ENCODE assay signal across 25 cellular contexts in the genomic region with DNA sequence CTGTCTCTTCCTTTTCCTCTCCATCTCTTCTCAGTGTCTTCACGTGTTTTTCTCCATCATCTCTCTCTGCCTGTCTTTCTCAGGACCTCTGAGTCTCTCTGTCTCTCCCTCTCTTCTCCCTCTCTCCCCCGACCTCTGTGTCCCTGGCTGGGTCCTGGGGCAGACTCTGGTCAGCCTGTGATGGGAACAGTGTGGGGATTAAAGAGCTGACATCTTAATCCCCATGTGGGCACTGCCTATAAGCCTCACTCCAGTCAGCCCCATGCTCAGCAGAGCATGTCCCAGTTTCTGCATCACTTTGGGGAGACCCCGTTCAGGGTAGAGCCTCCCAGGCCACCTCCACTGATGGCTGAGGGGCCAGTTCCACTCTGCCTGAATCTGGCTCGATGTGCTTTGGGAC. TPM values are rescaled to one million over a fixed set of nuclear protein-coding genes. Genes with fewer than 3 reads are reported as not detected.
A peak's percentile ranks its signal among the peaks of the same experiment; 100 is the strongest.
DNase-seq lines count a peak whose midpoint lies in the region; ATAC-seq, FAIRE-seq and TF ChIP-seq lines count a peak whose summit lies in the region.
"Had no signal": no experiment of that assay in that cellular context is flagged by ENCODE, and none has a peak within 500 bp of the region (broad histone marks: within the 10 kb centered on the region; RNA-seq: fewer than 3 reads in every experiment).

No MANE protein-coding gene starts in this region.

- TF ChIP-seq POLR2A in GM12878 (IDR thresholded peaks at IDR 0.05; ENCODE audit: low read depth, low read length) (no peak), lower leg skin (IDR thresholded peaks at IDR 0.05) (no peak)

- H3K4me2 ChIP-seq in GM12878 (ENCODE audit: control insufficient read depth, insufficient read depth): no peak overlapping the region
- H3K4me2 ChIP-seq: BLaER1 treated with 17β-estradiol and CSF1 and Interleukin-3, amounts not matched to agents 10 nM and 100 nM; KMS-11 had no signal

- no peaks in the 10 kb centered on the region for H3K36me3 ChIP-seq in GM12878 (ENCODE audit: control insufficient read depth in 2 of 2, insufficient read depth in 2 of 2, low read length in 1 of 2)

- peaks cover 10% of the 10 kb centered on the region for H3K4me1 ChIP-seq in GM12878 (ENCODE audit: control insufficient read depth, insufficient read depth, low read length)

- no peaks in the 10 kb centered on the region for H3K9me3 ChIP-seq in GM12878 (replicated peaks; ENCODE audit: control insufficient read depth, insufficient read depth, low read length)
- H3K9me3 ChIP-seq: BLaER1 treated with 17β-estradiol and CSF1 and Interleukin-3, amounts not matched to agents 10 nM and 100 nM had no signal

- intact Hi-C loops in GM12878 (cut with micrococcal nuclease; ENCODE audit: unreplicated experiment) (no loop called here), lower leg skin (cut with DNase I; ENCODE audit: low total_unique reads) (no loop called here)

- H3K27me3 Mint-ChIP-seq in activated naive CD8-positive, alpha-beta T cell treated with anti-CD3 and anti-CD28 coated beads, Interleukin-2, amount 10 ng/mL, durations not matched to agents 7 days and 5 days: peaks cover 24% of the 10 kb centered on the region
- H3K27me3 Mint-ChIP-seq in activated naive CD8-positive, alpha-beta T cell treated with anti-CD3 and anti-CD28 coated beads for 36 hours: peaks cover 4% of the 10 kb centered on the region
- H3K27me3 Mint-ChIP-seq in nephron (ENCODE audit: low read depth): peaks cover 11% of the 10 kb centered on the region
- no peaks in the 10 kb centered on the region for H3K27me3 Mint-ChIP-seq in stimulated activated memory B cell treated with anti-CD40 and anti-IgM and Interleukin-4, amounts not matched to agents 10 μg/mL and 1 μg/mL and 100 μg/mL, for 72 hours

- no TSS peak for BruUV-seq in GM12878 (replicated peaks; lab: Mats Ljungman, UMichigan)

- H3K79me2 ChIP-seq in GM12878 (ENCODE audit: control insufficient read depth, insufficient read depth, low read length): no peaks in the 10 kb centered on the region

- WGBS in GM12878 (ENCODE audit: insufficient coverage, insufficient replicate concordance, low lambda C conversion rate, missing lambda C conversion rate): 9% methylated on average over 4 of the region's 4 CpGs
- WGBS in lower leg skin, 2 donors: 80 to 83% methylated on average over 4 of the region's 4 CpGs

- no peak overlapping the region for H3K4me3 ChIP-seq in GM12878
- no peak overlapping the region for H3K4me3 ChIP-seq in lower leg skin (ENCODE audit: low read depth, poor library complexity, severe bottlenecking)
- H3K4me3 ChIP-seq: BLaER1 treated with 17β-estradiol and CSF1 and Interleukin-3, amounts not matched to agents 10 nM and 100 nM had no signal

- in situ Hi-C loops in GM12878 (cut with MboI): no loop called here

- POLR2A ChIA-PET in activated naive CD8-positive, alpha-beta T cell treated with anti-CD3 and anti-CD28 coated beads, Interleukin-2, amount 10 ng/mL, durations not matched to agents 7 days and 5 days (lab: Charles Lee): interaction anchor here (0.7 kb wide), 1 partner anchor 37 kb away, joined by 3 read pairs; the partner anchor contains the start of gene RAB4B
- POLR2A ChIA-PET in GM12878 (lab: Charles Lee): interaction anchor here (0.9 kb wide), 1 partner anchor 154 kb away, joined by 3 read pairs; no protein-coding TSS in a partner anchor

- no peak for ATAC-seq in activated naive CD8-positive, alpha-beta T cell treated with anti-CD3 and anti-CD28 coated beads, Interleukin-2, amount 10 ng/mL, durations not matched to agents 7 days and 5 days (ENCODE audit: low read depth)
- ATAC-seq in GM12878 (no peak), GM21825 (IDR thresholded peaks at IDR 0.05; ENCODE audit: unreplicated experiment) (no peak)
- ATAC-seq in stimulated activated memory B cell treated with anti-CD40 and anti-IgM and Interleukin-4, amounts not matched to agents 10 μg/mL and 1 μg/mL and 100 μg/mL, for 72 hours: no peak
- ATAC-seq: Right ventricle myocardium inferior had no signal

- DNase-seq in activated naive CD8-positive, alpha-beta T cell treated with anti-CD3 and anti-CD28 coated beads, Interleukin-2, amount 10 ng/mL, durations not matched to agents 7 days and 5 days: peak; percentile 23
- no peak for DNase-seq in activated naive CD8-positive, alpha-beta T cell treated with anti-CD3 and anti-CD28 coated beads for 36 hours
- no peak for DNase-seq in GM12878 (ENCODE audit: low read depth, low spot score)
- DNase-seq in NCI-H1417 (lab: John Stamatoyannopoulos, UW): no peak
- DNase-seq in lower leg skin (ENCODE audit: low spot score in 2 of 2): no peak
- DNase-seq: Calu3; CD8-positive, alpha-beta memory T cell; DMS153; GOT3; IMR-90; NCI-H1092 treated with DMSO at 0.1 percent for 48 hours; NCI-H2029 treated with DMSO at 0.1 percent for 48 hours; NCI-H226; NCI-H774; OCI-M1 had no signal

- no peak for TF ChIP-seq RAD21 in GM12878 (IDR thresholded peaks at IDR 0.05; ENCODE audit: insufficient read depth, low read depth, low read length)

- H3K4me1 Mint-ChIP-seq in activated naive CD8-positive, alpha-beta T cell treated with anti-CD3 and anti-CD28 coated beads, Interleukin-2, amount 10 ng/mL, durations not matched to agents 7 days and 5 days: peaks cover 29% of the 10 kb centered on the region
- H3K4me1 Mint-ChIP-seq in activated naive CD8-positive, alpha-beta T cell treated with anti-CD3 and anti-CD28 coated beads for 36 hours: peaks cover 30% of the 10 kb centered on the region
- peaks cover 51% of the 10 kb centered on the region for H3K4me1 Mint-ChIP-seq in nephron
- peaks cover 54% of the 10 kb centered on the region for H3K4me1 Mint-ChIP-seq in stimulated activated memory B cell treated with anti-CD40 and anti-IgM and Interleukin-4, amounts not matched to agents 10 μg/mL and 1 μg/mL and 100 μg/mL, for 72 hours

- H3K36me3 Mint-ChIP-seq in activated naive CD8-positive, alpha-beta T cell treated with anti-CD3 and anti-CD28 coated beads, Interleukin-2, amount 10 ng/mL, durations not matched to agents 7 days and 5 days: peaks cover 3% of the 10 kb centered on the region
- H3K36me3 Mint-ChIP-seq in activated naive CD8-positive, alpha-beta T cell treated with anti-CD3 and anti-CD28 coated beads for 36 hours: no peaks in the 10 kb centered on the region
- peaks cover 6% of the 10 kb centered on the region for H3K36me3 Mint-ChIP-seq in nephron (ENCODE audit: low read depth)
- peaks cover 4% of the 10 kb centered on the region for H3K36me3 Mint-ChIP-seq in stimulated activated memory B cell treated with anti-CD40 and anti-IgM and Interleukin-4, amounts not matched to agents 10 μg/mL and 1 μg/mL and 100 μg/mL, for 72 hours

- no peak overlapping the region for H3K9ac ChIP-seq in GM12878 (ENCODE audit: control insufficient read depth, insufficient read depth, low read length)
- H3K9ac ChIP-seq: BLaER1 treated with 17β-estradiol and CSF1 and Interleukin-3, amounts not matched to agents 10 nM and 100 nM; KMS-11 had no signal

- H3K9me3 Mint-ChIP-seq in activated naive CD8-positive, alpha-beta T cell treated with anti-CD3 and anti-CD28 coated beads, Interleukin-2, amount 10 ng/mL, durations not matched to agents 7 days and 5 days: no peaks in the 10 kb centered on the region
- H3K9me3 Mint-ChIP-seq in activated naive CD8-positive, alpha-beta T cell treated with anti-CD3 and anti-CD28 coated beads for 36 hours: no peaks in the 10 kb centered on the region
- H3K9me3 Mint-ChIP-seq in nephron: no peaks in the 10 kb centered on the region
- no peaks in the 10 kb centered on the region for H3K9me3 Mint-ChIP-seq in stimulated activated memory B cell treated with anti-CD40 and anti-IgM and Interleukin-4, amounts not matched to agents 10 μg/mL and 1 μg/mL and 100 μg/mL, for 72 hours
- H3K9me3 Mint-ChIP-seq: CD8-positive, alpha-beta memory T cell had no signal

- no peak for FAIRE-seq in GM12878 (lab: Jason Lieb, UNC)
- FAIRE-seq: GM12892, GM18507 had no signal

- TF ChIP-seq EP300 in GM12878 (IDR thresholded peaks at IDR 0.05; ENCODE audit: borderline replicate concordance in 1 of 2, control insufficient read depth in 1 of 2, low read depth in 2 of 2, low read length in 2 of 2): no peak

- H3K4me3 Mint-ChIP-seq in activated naive CD8-positive, alpha-beta T cell treated with anti-CD3 and anti-CD28 coated beads, Interleukin-2, amount 10 ng/mL, durations not matched to agents 7 days and 5 days: no peak overlapping the region
- no peak overlapping the region for H3K4me3 Mint-ChIP-seq in activated naive CD8-positive, alpha-beta T cell treated with anti-CD3 and anti-CD28 coated beads for 36 hours
- peak overlapping the region; percentile 3 to 21 (median 16) for H3K4me3 Mint-ChIP-seq in nephron
- H3K4me3 Mint-ChIP-seq in stimulated activated memory B cell treated with anti-CD40 and anti-IgM and Interleukin-4, amounts not matched to agents 10 μg/mL and 1 μg/mL and 100 μg/mL, for 72 hours: no peak overlapping the region

- H3K27ac Mint-ChIP-seq in activated naive CD8-positive, alpha-beta T cell treated with anti-CD3 and anti-CD28 coated beads, Interleukin-2, amount 10 ng/mL, durations not matched to agents 7 days and 5 days: no peak overlapping the region
- H3K27ac Mint-ChIP-seq in activated naive CD8-positive, alpha-beta T cell treated with anti-CD3 and anti-CD28 coated beads for 36 hours: no peak overlapping the region
- peak overlapping the region; percentile 24 to 76 (median 40) for H3K27ac Mint-ChIP-seq in nephron
- H3K27ac Mint-ChIP-seq in stimulated activated memory B cell treated with anti-CD40 and anti-IgM and Interleukin-4, amounts not matched to agents 10 μg/mL and 1 μg/mL and 100 μg/mL, for 72 hours: peak overlapping the region; percentile 1

- no peaks in the 10 kb centered on the region for H4K20me1 ChIP-seq in GM12878 (ENCODE audit: control insufficient read depth, insufficient read depth)

- H3K27me3 ChIP-seq in GM12878 (replicated peaks in 1 of 2; ENCODE audit: control insufficient read depth in 2 of 2, insufficient read depth in 2 of 2, low read length in 1 of 2): no peaks in the 10 kb centered on the region

- RAD21 ChIA-PET in GM12878 (lab: Charles Lee; ENCODE audit: unreplicated experiment): no interaction called here

- CTCF ChIA-PET in GM12878 (lab: Yijun Ruan, JAX): interaction anchor here (1.1 kb wide), 1 partner anchor 65 kb away, joined by 3 read pairs; no protein-coding TSS in a partner anchor

- no peak overlapping the region for H3K27ac ChIP-seq in GM12878 (ENCODE audit: control insufficient read depth, insufficient read depth)
- H3K27ac ChIP-seq: 22Rv1; BLaER1 treated with 17β-estradiol and CSF1 and Interleukin-3, amounts not matched to agents 10 nM and 100 nM; KMS-11 had no signal

- TF ChIP-seq CTCF in GM12878 (IDR thresholded peaks at IDR 0.05 in 2 of 3, conservative IDR thresholded peaks at IDR 0.05 in 1 of 3; ENCODE audit: control insufficient read depth in 2 of 3, extremely low read depth in 1 of 3, insufficient read depth in 1 of 3, low read depth in 3 of 3, low read length in 3 of 3): no peak
- no peak for TF ChIP-seq CTCF in nephron (IDR thresholded peaks at IDR 0.05; ENCODE audit: unreplicated experiment in 3 of 3)
- TF ChIP-seq CTCF in lower leg skin (IDR thresholded peaks at IDR 0.05): no peak

- no peak overlapping the region for H2AFZ ChIP-seq in GM12878 (ENCODE audit: control insufficient read depth, low read depth, low read length)

- SMC1A ChIA-PET in GM12878 (lab: Charles Lee; ENCODE audit: uncharacterized antibody, unreplicated experiment): no interaction called here

RNA-seq across cellular contexts. Expression of gene EGLN2, which starts 16.2 kb away (rescaled TPM):
- total RNA-seq in activated naive CD8-positive, alpha-beta T cell treated with anti-CD3 and anti-CD28 coated beads, Interleukin-2, amount 10 ng/mL, durations not matched to agents 7 days and 5 days: 100 to 1,000 TPM; 158 to 159 TPM
- total RNA-seq in activated naive CD8-positive, alpha-beta T cell treated with anti-CD3 and anti-CD28 coated beads for 36 hours: 100 to 1,000 TPM in 1 of 2 experiments, 10 to 100 TPM in 1; 97.2 to 100 TPM
- 57.7 and 67.3 TPM in 2 replicates for total RNA-seq in GM12878 (2013; cell fraction: nucleolus; rRNA removed)
- total RNA-seq in GM12878 (2014; rRNA removed) (80.9 and 91.8 TPM in 2 replicates), GM12878 (2014; rRNA removed; fragmentation: Illumina TruSeq; extraction: Trizol) (57.7 and 62.5 TPM in 2 replicates), GM12878 (2021) (89.3 and 90.9 TPM in 2 replicates), lower leg skin (10 to 100 TPM; 34.4 to 52.8 (median 45.1) TPM)
- polyA plus RNA-seq in GM12878 (2011; ENCODE audit: low read depth): 21.1 TPM
- polyA plus RNA-seq in GM12878 (2011; rRNA removed) (20.1 and 35.1 TPM in 2 replicates), GM12878 (2014; fragmentation: Illumina TruSeq; extraction: Trizol) (20.3 and 49.6 TPM in 2 replicates), GM12878 (2014; fragmentation: Nextera tagmentation; extraction: Ambion mirVana) (10 to 100 TPM in 1 of 2 experiments, 1 to 10 TPM in 1; 8.6 to 34.9 TPM), GM12878 (2014; rRNA removed) (88.6 and 94.4 TPM in 2 replicates), GM12878 (2016; fragmentation: Nextera tagmentation; extraction: Ambion mirVana) (10 to 100 TPM; 71.1 to 93.0 TPM)
- 50.5 and 76.9 TPM in 2 replicates for polyA plus RNA-seq in GM12878 (2011; cell fraction: cytosol; rRNA removed)
- 87.9 and 107 TPM in 2 replicates for polyA plus RNA-seq in GM12878 (2011; cell fraction: nucleus; rRNA removed)
- polyA plus RNA-seq in GM12878 (2012): 47.4 and 50.4 TPM in 2 replicates
- polyA minus RNA-seq in GM12878 (2011; rRNA and poly(A)+ RNA removed): 28.0 and 58.9 TPM in 2 replicates
- 25.8 and 29.5 TPM in 2 replicates for polyA minus RNA-seq in GM12878 (2011; cell fraction: cytosol; rRNA and poly(A)+ RNA removed)
- 23.2 and 46.2 TPM in 2 replicates for polyA minus RNA-seq in GM12878 (2011; cell fraction: nucleus; rRNA and poly(A)+ RNA removed)

RNA-seq across cellular contexts. Expression of gene CYP2A6, which starts 35.0 kb away (rescaled TPM):
- under 1 TPM; 0.28 to 0.55 TPM for total RNA-seq in activated naive CD8-positive, alpha-beta T cell treated with anti-CD3 and anti-CD28 coated beads, Interleukin-2, amount 10 ng/mL, durations not matched to agents 7 days and 5 days
- total RNA-seq in activated naive CD8-positive, alpha-beta T cell treated with anti-CD3 and anti-CD28 coated beads for 36 hours: under 1 TPM in 1 of 2 experiments, not detected in 1; 0.27 TPM
- not detected in 2 replicates for total RNA-seq in GM12878 (2013; cell fraction: nucleolus; rRNA removed)
- total RNA-seq in GM12878 (2014; rRNA removed): not detected in 2 replicates
- not detected in 2 replicates for total RNA-seq in GM12878 (2014; rRNA removed; fragmentation: Illumina TruSeq; extraction: Trizol)
- total RNA-seq in GM12878 (2021): 0.58 and 0.97 TPM in 2 replicates
- polyA plus RNA-seq in GM12878 (2011; ENCODE audit: low read depth): not detected
- polyA plus RNA-seq in GM12878 (2011; rRNA removed): not detected in 2 replicates
- polyA plus RNA-seq in GM12878 (2011; cell fraction: cytosol; rRNA removed): not detected in 2 replicates
- not detected in 2 replicates for polyA plus RNA-seq in GM12878 (2011; cell fraction: nucleus; rRNA removed)
- not detected in 2 replicates for polyA plus RNA-seq in GM12878 (2012)
- polyA plus RNA-seq in GM12878 (2014; fragmentation: Illumina TruSeq; extraction: Trizol): not detected in 2 replicates
- not detected for polyA plus RNA-seq in GM12878 (2014; fragmentation: Nextera tagmentation; extraction: Ambion mirVana)
- polyA plus RNA-seq in GM12878 (2014; rRNA removed): not detected in 2 replicates
- not detected for polyA plus RNA-seq in GM12878 (2016; fragmentation: Nextera tagmentation; extraction: Ambion mirVana)
- polyA minus RNA-seq in GM12878 (2011; rRNA and poly(A)+ RNA removed): not detected in 2 replicates
- not detected in 2 replicates for polyA minus RNA-seq in GM12878 (2011; cell fraction: cytosol; rRNA and poly(A)+ RNA removed)
- polyA minus RNA-seq in GM12878 (2011; cell fraction: nucleus; rRNA and poly(A)+ RNA removed): not detected in 2 replicates
- total RNA-seq in lower leg skin: not detected
- total RNA-seq: Calu3; CD8-positive, alpha-beta memory T cell; G401; IMR-90; Right ventricle myocardium inferior had no signal
- polyA plus RNA-seq: CD8-positive, alpha-beta memory T cell; IMR-90 had no signal

RNA-seq across cellular contexts. Expression of gene RAB4B, which starts 37.2 kb away (rescaled TPM):
- total RNA-seq in activated naive CD8-positive, alpha-beta T cell treated with anti-CD3 and anti-CD28 coated beads, Interleukin-2, amount 10 ng/mL, durations not matched to agents 7 days and 5 days: 10 to 100 TPM; 53.1 to 57.7 TPM
- total RNA-seq in activated naive CD8-positive, alpha-beta T cell treated with anti-CD3 and anti-CD28 coated beads for 36 hours: 10 to 100 TPM; 26.0 to 27.2 TPM
- 5.2 and 5.7 TPM in 2 replicates for total RNA-seq in GM12878 (2013; cell fraction: nucleolus; rRNA removed)
- total RNA-seq in GM12878 (2014; rRNA removed): 27.8 and 30.4 TPM in 2 replicates
- 9.8 and 11.5 TPM in 2 replicates for total RNA-seq in GM12878 (2014; rRNA removed; fragmentation: Illumina TruSeq; extraction: Trizol)
- 32.9 and 38.2 TPM in 2 replicates for total RNA-seq in GM12878 (2021)
- polyA plus RNA-seq in GM12878 (2011; ENCODE audit: low read depth): 11.8 TPM
- polyA plus RNA-seq in GM12878 (2011; rRNA removed): 14.9 and 25.1 TPM in 2 replicates
- polyA plus RNA-seq in GM12878 (2011; cell fraction: cytosol; rRNA removed): 40.3 and 56.5 TPM in 2 replicates
- 38.3 and 42.5 TPM in 2 replicates for polyA plus RNA-seq in GM12878 (2011; cell fraction: nucleus; rRNA removed)
- 26.6 and 31.5 TPM in 2 replicates for polyA plus RNA-seq in GM12878 (2012)
- 3.5 and 13.7 TPM in 2 replicates for polyA plus RNA-seq in GM12878 (2014; fragmentation: Illumina TruSeq; extraction: Trizol)
- polyA plus RNA-seq in GM12878 (2014; fragmentation: Nextera tagmentation; extraction: Ambion mirVana): 1 to 10 TPM in 1 of 2 experiments, under 1 TPM in 1; 0.60 to 3.2 TPM
- polyA plus RNA-seq in GM12878 (2014; rRNA removed): 43.1 and 51.5 TPM in 2 replicates
- 10 to 100 TPM; 47.9 to 50.0 TPM for polyA plus RNA-seq in GM12878 (2016; fragmentation: Nextera tagmentation; extraction: Ambion mirVana)
- 10.3 and 16.6 TPM in 2 replicates for polyA minus RNA-seq in GM12878 (2011; rRNA and poly(A)+ RNA removed)
- polyA minus RNA-seq in GM12878 (2011; cell fraction: cytosol; rRNA and poly(A)+ RNA removed): 3.3 and 6.8 TPM in 2 replicates
- polyA minus RNA-seq in GM12878 (2011; cell fraction: nucleus; rRNA and poly(A)+ RNA removed): 4.6 and 5.7 TPM in 2 replicates
- 10 to 100 TPM; 18.7 to 22.8 (median 19.7) TPM for total RNA-seq in lower leg skin

RNA-seq across cellular contexts. Expression of gene MIA, which starts 39.9 kb away (rescaled TPM):
- total RNA-seq in activated naive CD8-positive, alpha-beta T cell treated with anti-CD3 and anti-CD28 coated beads, Interleukin-2, amount 10 ng/mL, durations not matched to agents 7 days and 5 days: 1 to 10 TPM; 3.0 TPM
- total RNA-seq in activated naive CD8-positive, alpha-beta T cell treated with anti-CD3 and anti-CD28 coated beads for 36 hours: not detected
- total RNA-seq in GM12878 (2013; cell fraction: nucleolus; rRNA removed): 2.6 and 3.0 TPM in 2 replicates
- 0.33 and 0.40 TPM in 2 replicates for total RNA-seq in GM12878 (2014; rRNA removed)
- total RNA-seq in GM12878 (2014; rRNA removed; fragmentation: Illumina TruSeq; extraction: Trizol): not detected in 2 replicates
- total RNA-seq in GM12878 (2021): 0.92 TPM in 1 of 2 replicates, not detected in the other
- not detected for polyA plus RNA-seq in GM12878 (2011; ENCODE audit: low read depth)
- polyA plus RNA-seq in GM12878 (2011; rRNA removed): 0.16 and 0.39 TPM in 2 replicates
- polyA plus RNA-seq in GM12878 (2011; cell fraction: cytosol; rRNA removed): 0.52 TPM in 1 of 2 replicates, not detected in the other
- 0.63 and 1.2 TPM in 2 replicates for polyA plus RNA-seq in GM12878 (2011; cell fraction: nucleus; rRNA removed)
- polyA plus RNA-seq in GM12878 (2012): 0.49 and 0.74 TPM in 2 replicates
- polyA plus RNA-seq in GM12878 (2014; fragmentation: Illumina TruSeq; extraction: Trizol): not detected in 2 replicates
- 1 to 10 TPM; 1.4 to 1.6 TPM for polyA plus RNA-seq in GM12878 (2014; fragmentation: Nextera tagmentation; extraction: Ambion mirVana)
- 0.36 TPM in 1 of 2 replicates, not detected in the other for polyA plus RNA-seq in GM12878 (2014; rRNA removed)
- polyA plus RNA-seq in GM12878 (2016; fragmentation: Nextera tagmentation; extraction: Ambion mirVana): 1 to 10 TPM; 1.6 to 2.7 TPM
- not detected in 2 replicates for polyA minus RNA-seq in GM12878 (2011; rRNA and poly(A)+ RNA removed)
- polyA minus RNA-seq in GM12878 (2011; cell fraction: cytosol; rRNA and poly(A)+ RNA removed): not detected in 2 replicates
- polyA minus RNA-seq in GM12878 (2011; cell fraction: nucleus; rRNA and poly(A)+ RNA removed): 0.97 TPM in 1 of 2 replicates, not detected in the other
- total RNA-seq in lower leg skin: 10 to 100 TPM; 10.4 to 17.0 (median 12.9) TPM
- total RNA-seq: G401, IMR-90, Right ventricle myocardium inferior had no signal
- polyA plus RNA-seq: CD8-positive, alpha-beta memory T cell had no signal

Comparison
In these comparisons a context has a peak if more than half of its experiments do, and no peak if none do; other contexts are left out.
1. H3K27ac Mint-ChIP-seq: peak in nephron (3 of 3) and stimulated activated memory B cell treated with anti-CD40 and anti-IgM and Interleukin-4, amounts not matched to agents 10 μg/mL and 1 μg/mL and 100 μg/mL, for 72 hours (single experiment); none in activated naive CD8-positive, alpha-beta T cell treated with anti-CD3 and anti-CD28 coated beads, Interleukin-2, amount 10 ng/mL, durations not matched to agents 7 days and 5 days (single experiment) and activated naive CD8-positive, alpha-beta T cell treated with anti-CD3 and anti-CD28 coated beads for 36 hours (single experiment).
2. H3K4me3 Mint-ChIP-seq: peak in nephron (3 of 3); none in activated naive CD8-positive, alpha-beta T cell treated with anti-CD3 and anti-CD28 coated beads, Interleukin-2, amount 10 ng/mL, durations not matched to agents 7 days and 5 days (single experiment), activated naive CD8-positive, alpha-beta T cell treated with anti-CD3 and anti-CD28 coated beads for 36 hours (single experiment) and stimulated activated memory B cell treated with anti-CD40 and anti-IgM and Interleukin-4, amounts not matched to agents 10 μg/mL and 1 μg/mL and 100 μg/mL, for 72 hours (single experiment).